9 cellular contexts compared by ENCODE assay signal in genomic region chr10:7484456-7485266, GRCh38.
DNase-seq lines count a peak whose midpoint lies in the region; ATAC-seq, FAIRE-seq and TF ChIP-seq lines count a peak whose summit lies in the region.
"Had no signal": no experiment of that assay in that cellular context is flagged by ENCODE, and none has a peak within 500 bp of the region (broad histone marks: within the 10 kb centered on the region; RNA-seq: fewer than 3 reads in every experiment).

No MANE protein-coding gene starts in this region.

- H3K4ac ChIP-seq in H9 (ENCODE audit: low read depth, low read length), result no peak overlapping the region

- no peak overlapping the region for H3K14ac ChIP-seq in H9 (ENCODE audit: insufficient read depth, low read length)

- H3K18ac ChIP-seq in H9 (ENCODE audit: insufficient read length, low read depth, low read length), result no peak overlapping the region

- no peak overlapping the region for H3K27ac Mint-ChIP-seq in H9

- in situ Hi-C loops in HepG2 (cut with HindIII; ENCODE audit: extremely low pct_ligation_motif_present, low pct_unique_long_range_greater_than_20kb), result no loop called here

- H3K36me3 ChIP-seq in liver (ENCODE audit: control insufficient read depth in 4 of 4, insufficient read depth in 3 of 4, low read depth in 1 of 4, low read length in 3 of 4), result no peaks in the 10 kb centered on the region
- no peaks in the 10 kb centered on the region for H3K36me3 ChIP-seq in HepG2 (replicated peaks in 1 of 2; ENCODE audit: control insufficient read depth in 1 of 2, insufficient read depth in 2 of 2, low read length in 2 of 2)
- H3K36me3 ChIP-seq in lower lobe of right lung, result no peaks in the 10 kb centered on the region

- no peak overlapping the region for H3K56ac ChIP-seq in H9 (ENCODE audit: insufficient read length, low read depth, low read length)

- no peak overlapping the region for H3K23ac ChIP-seq in H9 (ENCODE audit: insufficient read length, low read depth, low read length)

- FAIRE-seq in HepG2 (lab: Jason Lieb, UNC), result no peak

- H2AK5ac ChIP-seq in H9 (ENCODE audit: insufficient read length, low read length), result no peak overlapping the region

- no peak for TF ChIP-seq POLR2A in HepG2 (IDR thresholded peaks at IDR 0.05; ENCODE audit: insufficient read depth in 1 of 2, low read depth in 2 of 2, low read length in 2 of 2)

- H3K27me3 Mint-ChIP-seq in H9 (ENCODE audit: low read depth), result peaks cover 2% of the 10 kb centered on the region

- no peak overlapping the region for H4K91ac ChIP-seq in H9 (ENCODE audit: insufficient read length, low read depth, low read length)

- H4K5ac ChIP-seq in H9 (ENCODE audit: insufficient read length, low read depth, low read length), result no peak overlapping the region

- H3K27ac ChIP-seq in liver (ENCODE audit: low read depth in 1 of 2, low read length in 2 of 2), result peak overlapping the region; percentile 15 to 69
- H3K27ac ChIP-seq in HepG2 (ENCODE audit: extremely low read length, insufficient read depth, low read length), result no peak overlapping the region
- peak overlapping the region; percentile 7 for H3K27ac ChIP-seq in lower lobe of right lung
- H3K27ac ChIP-seq in H9 (ENCODE audit: insufficient read length, low read depth, low read length), result no peak overlapping the region
- H3K27ac ChIP-seq: C4-2B had no signal

- no peaks in the 10 kb centered on the region for H3K79me1 ChIP-seq in H9 (ENCODE audit: insufficient read depth, low read depth, low read length, poor library complexity, severe bottlenecking)

- intact Hi-C loops in HepG2 (cut with micrococcal nuclease; ENCODE audit: unreplicated experiment), result no loop called here
- intact Hi-C loops in lower lobe of right lung (cut with DNase I), result no loop called here

- H3K36me3 Mint-ChIP-seq in H9 (ENCODE audit: insufficient read depth in 1 of 3, low read depth in 3 of 3), result no peaks in the 10 kb centered on the region; a peak in 1 of 7 replicates

- no peak overlapping the region for H2BK20ac ChIP-seq in H9 (ENCODE audit: low read depth, low read length, poor library complexity, severe bottlenecking)

- H3K4me1 Mint-ChIP-seq in H9, result peaks cover 26 to 32% of the 10 kb centered on the region in 2 experiments

- H2BK12ac ChIP-seq in H9 (ENCODE audit: insufficient read length, low read depth, low read length), result no peak overlapping the region

- no peak overlapping the region for H2AFZ ChIP-seq in HepG2 (ENCODE audit: low read length)
- no peak overlapping the region for H2AFZ ChIP-seq in H9 (ENCODE audit: low read length)

- H3K27me3 ChIP-seq in liver (ENCODE audit: control insufficient read depth in 4 of 4, insufficient read depth in 4 of 4, low read length in 3 of 4) (no peaks in the 10 kb centered on the region), HepG2 (ENCODE audit: control insufficient read depth in 1 of 2, insufficient read depth in 2 of 2, low read length in 2 of 2) (peaks cover 0 to 35% of the 10 kb centered on the region in 2 experiments; a peak in 2 of 5 replicates), lower lobe of right lung (ENCODE audit: low read depth) (peaks cover 9% of the 10 kb centered on the region), H9 (ENCODE audit: insufficient read depth, low read length) (no peaks in the 10 kb centered on the region)

- POLR2A ChIA-PET in HepG2 (lab: Yijun Ruan, JAX), result no interaction called here

- H2BK5ac ChIP-seq in H9 (ENCODE audit: insufficient read length, low read length), result no peak overlapping the region

- no peak overlapping the region for H3T11ph ChIP-seq in H9 (ENCODE audit: low read length)

- H3K4me2 ChIP-seq in HepG2 (ENCODE audit: low read depth, low read length) (no peak overlapping the region), H9 (ENCODE audit: insufficient read depth, insufficient read length, low read length) (no peak overlapping the region)

- H3K4me1 ChIP-seq in liver (ENCODE audit: control insufficient read depth in 4 of 4, insufficient read depth in 4 of 4, low read length in 3 of 4), result peaks cover 0 to 2% (median 0%) of the 10 kb centered on the region in 4 donors
- H3K4me1 ChIP-seq in HepG2 (ENCODE audit: insufficient read depth, low read length), result peaks cover 8% of the 10 kb centered on the region
- peaks cover 6% of the 10 kb centered on the region for H3K4me1 ChIP-seq in lower lobe of right lung
- H3K4me1 ChIP-seq in H9 (ENCODE audit: insufficient read depth, low read length), result no peaks in the 10 kb centered on the region

- H2BK120ac ChIP-seq in H9 (ENCODE audit: low read depth, low read length, poor library complexity, severe bottlenecking), result no peak overlapping the region

- ATAC-seq in HepG2, result no peak
- ATAC-seq in HG03354 (IDR thresholded peaks at IDR 0.05; ENCODE audit: poor library complexity, severe bottlenecking, unreplicated experiment), result peak; percentile 65
- ATAC-seq in lower lobe of right lung, result peak; percentile 54 to 72

- H3K9me3 Mint-ChIP-seq in H9, result no peaks in the 10 kb centered on the region

- H3K9me3 ChIP-seq in liver (ENCODE audit: control insufficient read depth in 4 of 4, low read length in 3 of 4), result peaks cover 0 to 2% (median 0%) of the 10 kb centered on the region in 4 donors
- H3K9me3 ChIP-seq in HepG2 (ENCODE audit: low read length), result no peaks in the 10 kb centered on the region
- H3K9me3 ChIP-seq in lower lobe of right lung, result no peaks in the 10 kb centered on the region
- no peaks in the 10 kb centered on the region for H3K9me3 ChIP-seq in H9 (ENCODE audit: control insufficient read depth, low read depth, low read length)

- no peak for TF ChIP-seq EP300 in HepG2 (IDR thresholded peaks at IDR 0.05; ENCODE audit: low read depth in 2 of 2, low read length in 2 of 2)
- no peak for TF ChIP-seq EP300 in HepG2 (CRISPR knock-in tag; IDR thresholded peaks at IDR 0.05; ENCODE audit: borderline replicate concordance)

- H3K4me3 ChIP-seq in liver (ENCODE audit: low read depth in 1 of 3, low read length in 3 of 3) (no peak overlapping the region), HepG2 (replicated peaks in 1 of 3; ENCODE audit: insufficient read depth in 1 of 3, low read depth in 2 of 3, low read length in 3 of 3) (no peak overlapping the region), lower lobe of right lung (peak overlapping the region; percentile 0)

- no peaks in the 10 kb centered on the region for H3K23me2 ChIP-seq in H9 (ENCODE audit: insufficient read length, low read depth, low read length, poor library complexity, severe bottlenecking)

- H3K9ac ChIP-seq in liver (ENCODE audit: low read depth in 1 of 2, low read length in 2 of 2), result no peak overlapping the region
- no peak overlapping the region for H3K9ac ChIP-seq in HepG2 (ENCODE audit: insufficient read depth, low read depth, low read length)
- H3K9ac ChIP-seq in H9 (ENCODE audit: extremely low read depth, insufficient read length, low read length), result no peak overlapping the region

- no peak overlapping the region for H2BK15ac ChIP-seq in H9 (ENCODE audit: low read depth, low read length)

- H4K8ac ChIP-seq in H9 (replicated peaks; ENCODE audit: insufficient read length, low read depth, low read length), result no peak overlapping the region

- H4K20me1 ChIP-seq in HepG2 (ENCODE audit: insufficient read depth, low read length) (no peaks in the 10 kb centered on the region), H9 (ENCODE audit: control insufficient read depth, insufficient read depth, insufficient read length) (no peaks in the 10 kb centered on the region)

- no peak for TF ChIP-seq CTCF in liver (IDR thresholded peaks at IDR 0.05; ENCODE audit: low read depth, low read length, missing input control)
- no peak for TF ChIP-seq CTCF in HepG2 (CRISPR knock-in tag; IDR thresholded peaks at IDR 0.05)
- no peak for TF ChIP-seq CTCF in lower lobe of right lung (IDR thresholded peaks at IDR 0.05)
- no peak for TF ChIP-seq CTCF in H9 (conservative IDR thresholded peaks at IDR 0.05)

- WGBS in liver, result 40% methylated on average over 13 of the region's 13 CpGs
- 45% methylated on average over 13 of the region's 13 CpGs for whole genome bisulfite sequencing in HepG2 (ENCODE audit: low lambda C conversion rate)
- no CpG with 5 or more reads among the region's 13 CpGs for WGBS in H9 (ENCODE audit: extremely low coverage, insufficient read length, low lambda C conversion rate)

- TF ChIP-seq RAD21 in liver (IDR thresholded peaks at IDR 0.05) (no peak), HepG2 (CRISPR knock-in tag; IDR thresholded peaks at IDR 0.05) (no peak)

- CTCF ChIA-PET in HepG2 (lab: Yijun Ruan, JAX; ENCODE audit: low intra/inter-chr PET ratio, low total read pairs), result no interaction called here

- no peak for DNase-seq in HepG2 (ENCODE audit: low spot score)
- peak; percentile 48 for DNase-seq in activated CD4-positive, alpha-beta T cell treated with anti-CD3 and anti-CD28 coated beads, Interleukin-2, amount 50 U/mL, for 1 hour
- DNase-seq in lower lobe of right lung, result no peak
- no peak for DNase-seq in H9
- DNase-seq in NCI-H524 (lab: John Stamatoyannopoulos, UW), result no peak
- DNase-seq in NCI-H526 (lab: John Stamatoyannopoulos, UW), result no peak

- no peak overlapping the region for H3K4me3 Mint-ChIP-seq in H9

- H3K79me2 ChIP-seq in HepG2 (ENCODE audit: insufficient read depth, low read length) (no peaks in the 10 kb centered on the region), H9 (ENCODE audit: insufficient read depth, low read length) (no peaks in the 10 kb centered on the region)

- no TSS peak for BruUV-seq in HepG2 (replicated peaks; lab: Mats Ljungman, UMichigan)

TF ChIP-seq in liver, 16 proteins besides CTCF, POLR2A, EP300 and RAD21 (continues in another document):
- TF ChIP-seq HNF4A (conservative IDR thresholded peaks at IDR 0.05), result no peak
- no peak for TF ChIP-seq EGR1 (IDR thresholded peaks at IDR 0.05; ENCODE audit: low read depth in 2 of 2)
- no peak for TF ChIP-seq FOXA2 (IDR thresholded peaks at IDR 0.05)
- no peak for TF ChIP-seq JUND (IDR thresholded peaks at IDR 0.05)
- TF ChIP-seq SP1 (IDR thresholded peaks at IDR 0.05), result no peak
- TF ChIP-seq MAX (IDR thresholded peaks at IDR 0.05), result no peak
- TF ChIP-seq YY1 (IDR thresholded peaks at IDR 0.05), result no peak
- no peak for TF ChIP-seq FOXA1 (IDR thresholded peaks at IDR 0.05)

TF ChIP-seq in HepG2, 621 proteins besides CTCF, POLR2A, EP300 and RAD21 (continues in another document):
- TF ChIP-seq SMAD3 (CRISPR knock-in tag; IDR thresholded peaks at IDR 0.05) (no peak), ELF4 (CRISPR knock-in tag; IDR thresholded peaks at IDR 0.05; ENCODE audit: borderline replicate concordance) (no peak), SMAD1 (CRISPR knock-in tag; IDR thresholded peaks at IDR 0.05; ENCODE audit: borderline replicate concordance, low read depth) (no peak), ATRX (CRISPR knock-in tag; IDR thresholded peaks at IDR 0.05; ENCODE audit: borderline replicate concordance) (no peak), ZSCAN9 (CRISPR knock-in tag; IDR thresholded peaks at IDR 0.05; ENCODE audit: borderline replicate concordance) (no peak), GATAD2A (CRISPR knock-in tag; IDR thresholded peaks at IDR 0.05) (no peak), ZNF577 (CRISPR knock-in tag; IDR thresholded peaks at IDR 0.05; ENCODE audit: borderline replicate concordance, low read depth) (no peak)

Comparison
In these comparisons a context has a peak if more than half of its experiments do, and no peak if none do; other contexts are left out.
1. H3K27ac ChIP-seq: peak in liver (2 of 2) and lower lobe of right lung (single experiment); none in HepG2 (single experiment) and H9 (single experiment).